ENCODE assay signal across 1 cellular context in genomic region chr12:64571346-64571745, GRCh38.
TF ChIP-seq lines count a peak whose summit lies in the region.

No MANE protein-coding gene starts in this region.

TF ChIP-seq in GM23338, 12 proteins besides CTCF, POLR2A, EP300 and RAD21 (continued from another document):
- no peak for TF ChIP-seq ZNF462 (CRISPR knock-in tag; IDR thresholded peaks at IDR 0.05)
- no peak for TF ChIP-seq REST (IDR thresholded peaks at IDR 0.05; ENCODE audit: unreplicated experiment)
